Comparison of ENCODE assay signal across 29 cellular contexts in genomic region chr15:31077181-31077580, GRCh38. TPM values are rescaled to one million over a fixed set of nuclear protein-coding genes. Genes with fewer than 3 reads are reported as not detected.
DNase-seq lines count a peak whose midpoint lies in the region; ATAC-seq and TF ChIP-seq lines count a peak whose summit lies in the region.
"Had no signal": no experiment of that assay in that cellular context is flagged by ENCODE, and none has a peak within 500 bp of the region (broad histone marks: within the 10 kb centered on the region; RNA-seq: fewer than 3 reads in every experiment).

No MANE protein-coding gene starts in this region.

- H3K4me1 Mint-ChIP-seq in glutamatergic neuron (ENCODE audit: low read depth, unreplicated experiment): peaks cover 33% of the 10 kb centered on the region

- H3K36me3 ChIP-seq in lower lobe of right lung: no peaks in the 10 kb centered on the region
- H3K36me3 ChIP-seq: adrenal gland, esophagus muscularis mucosa, HAP-1 had no signal

- ATAC-seq in lower lobe of right lung (no peak), HG02852 (IDR thresholded peaks at IDR 0.05; ENCODE audit: unreplicated experiment) (no peak)
- ATAC-seq: HepG2 had no signal

- peaks cover 2% of the 10 kb centered on the region for H3K27me3 Mint-ChIP-seq in glutamatergic neuron (ENCODE audit: unreplicated experiment)
- H3K27me3 Mint-ChIP-seq: activated B cell treated with CpG ODN at 0.5 μM for 24 hours; stimulated activated naive B cell treated with anti-CD40 and anti-IgM and Interleukin-4, amounts not matched to agents 10 μg/mL and 1 μg/mL and 100 μg/mL, for 72 hours had no signal

- peaks cover 14% of the 10 kb centered on the region for H3K4me1 ChIP-seq in lower lobe of right lung
- H3K4me1 ChIP-seq: adrenal gland, testis had no signal

- H3K9me3 ChIP-seq in lower lobe of right lung: no peaks in the 10 kb centered on the region
- H3K9me3 ChIP-seq: adrenal gland, esophagus muscularis mucosa, HAP-1, testis had no signal

- H3K36me3 Mint-ChIP-seq in glutamatergic neuron (ENCODE audit: unreplicated experiment): peaks cover 4% of the 10 kb centered on the region
- H3K36me3 Mint-ChIP-seq: activated CD4-positive, alpha-beta memory T cell treated with anti-CD3 and anti-CD28 coated beads for 36 hours; CD8-positive, alpha-beta memory T cell; stimulated activated naive B cell treated with anti-CD40 and anti-IgM and Interleukin-4, amounts not matched to agents 10 μg/mL and 1 μg/mL and 100 μg/mL, for 72 hours had no signal

- 42 to 48% methylated on average over 4 of the region's 4 CpGs for WGBS in lower leg skin, 2 donors

- peak overlapping the region; percentile 80 for H3K27ac Mint-ChIP-seq in glutamatergic neuron (ENCODE audit: unreplicated experiment)
- H3K27ac Mint-ChIP-seq: activated B cell treated with CpG ODN at 0.5 μM for 24 hours; activated CD4-positive, alpha-beta memory T cell treated with anti-CD3 and anti-CD28 coated beads for 36 hours; CD8-positive, alpha-beta memory T cell; naive thymus-derived CD4-positive, alpha-beta T cell; stimulated activated naive B cell treated with anti-CD40 and anti-IgM and Interleukin-4, amounts not matched to agents 10 μg/mL and 1 μg/mL and 100 μg/mL, for 72 hours had no signal

- H3K4me3 ChIP-seq in GM12865 (ENCODE audit: low read depth, low read length) (no peak overlapping the region), lower lobe of right lung (no peak overlapping the region), lower leg skin (ENCODE audit: low read depth, poor library complexity, severe bottlenecking) (no peak overlapping the region)
- H3K4me3 ChIP-seq: adrenal gland, coronary artery, esophagus muscularis mucosa, HAP-1, testis had no signal

- peaks cover 3% of the 10 kb centered on the region for H3K9me3 Mint-ChIP-seq in glutamatergic neuron (ENCODE audit: unreplicated experiment)
- H3K9me3 Mint-ChIP-seq: activated CD4-positive, alpha-beta memory T cell treated with anti-CD3 and anti-CD28 coated beads for 36 hours had no signal

- no peak for TF ChIP-seq POLR2A in lower leg skin (IDR thresholded peaks at IDR 0.05)

- H3K4me3 Mint-ChIP-seq in glutamatergic neuron (ENCODE audit: unreplicated experiment): no peak overlapping the region
- H3K4me3 Mint-ChIP-seq: activated B cell treated with CpG ODN at 0.5 μM for 24 hours; activated CD4-positive, alpha-beta memory T cell treated with anti-CD3 and anti-CD28 coated beads for 36 hours; CD8-positive, alpha-beta memory T cell; naive thymus-derived CD4-positive, alpha-beta T cell; stimulated activated naive B cell treated with anti-CD40 and anti-IgM and Interleukin-4, amounts not matched to agents 10 μg/mL and 1 μg/mL and 100 μg/mL, for 72 hours had no signal

- TF ChIP-seq CTCF in GM12865 (IDR thresholded peaks at IDR 0.05; ENCODE audit: insufficient read depth, low read depth, low read length, missing control alignments) (no peak), glutamatergic neuron (IDR thresholded peaks at IDR 0.05; ENCODE audit: partially characterized antibody, unreplicated experiment) (no peak), lower lobe of right lung (IDR thresholded peaks at IDR 0.05) (no peak), lower leg skin (IDR thresholded peaks at IDR 0.05) (no peak)

- peak; percentile 69 for DNase-seq in COLO668 (lab: John Stamatoyannopoulos, UW; ENCODE audit: unreplicated experiment)
- DNase-seq in GM12865 (ENCODE audit: low read depth): peak; percentile 20
- peak; percentile 8 to 50 for DNase-seq in NCI-H526 (lab: John Stamatoyannopoulos, UW)
- no peak for DNase-seq in glutamatergic neuron
- no peak for DNase-seq in lower lobe of right lung
- DNase-seq in lower leg skin (ENCODE audit: low spot score in 2 of 2): no peak
- DNase-seq: activated B cell treated with CpG ODN at 0.5 μM for 24 hours; activated CD4-positive, alpha-beta memory T cell treated with anti-CD3 and anti-CD28 coated beads for 36 hours; activated gamma-delta T cell treated with Interleukin-2 at 50 U/mL for 16 hours; adrenal gland; CD8-positive, alpha-beta memory T cell; kidney glomerular epithelial cell; mesendoderm; naive thymus-derived CD4-positive, alpha-beta T cell; NCI-H1105 treated with DMSO at 0.1 percent for 48 hours; NCI-H226; OCI-M1; SHP77; stimulated activated CD4-positive, alpha-beta T cell treated with anti-CD3 and anti-CD28 coated beads, Interleukin-2, amount 100 ng/mL, for 48 hours; stimulated activated naive B cell treated with anti-CD40 and anti-IgM and Interleukin-4, amounts not matched to agents 10 μg/mL and 1 μg/mL and 100 μg/mL, for 72 hours; T1000; testis had no signal

- intact Hi-C loops in lower lobe of right lung (cut with DNase I): no loop called here
- intact Hi-C loops in lower leg skin (cut with DNase I; ENCODE audit: low total_unique reads): no loop called here

- no peak overlapping the region for H3K27ac ChIP-seq in lower lobe of right lung
- H3K27ac ChIP-seq: adrenal gland, coronary artery, esophagus muscularis mucosa, HL-60, testis had no signal

- H3K27me3 ChIP-seq in lower lobe of right lung (ENCODE audit: low read depth): no peaks in the 10 kb centered on the region
- H3K27me3 ChIP-seq: adrenal gland, testis had no signal

RNA-seq across cellular contexts. Expression of gene TRPM1, which starts 24.3 kb away (rescaled TPM):
- total RNA-seq in glutamatergic neuron (ENCODE audit: unreplicated experiment) (not detected), lower lobe of right lung (not detected), lower leg skin (10 to 100 TPM in 1 of 4 donors, 1 to 10 TPM in 3; 1.3 to 18.3 (median 8.3) TPM)
- total RNA-seq: activated B cell treated with CpG ODN at 0.5 μM for 24 hours; activated CD4-positive, alpha-beta memory T cell treated with anti-CD3 and anti-CD28 coated beads for 36 hours; adrenal gland; CD8-positive, alpha-beta memory T cell; esophagus muscularis mucosa; HepG2; naive thymus-derived CD4-positive, alpha-beta T cell; osteocyte had no signal

Comparison
In these comparisons a context has a peak if more than half of its experiments do, and no peak if none do; other contexts are left out.
1. DNase-seq: peak in COLO668 (single experiment), GM12865 (single experiment) and NCI-H526 (2 of 2); none in glutamatergic neuron (single experiment), lower lobe of right lung (single experiment) and lower leg skin (0 of 2).